ENCODE assay signal across 9 cellular contexts in the genomic region with DNA sequence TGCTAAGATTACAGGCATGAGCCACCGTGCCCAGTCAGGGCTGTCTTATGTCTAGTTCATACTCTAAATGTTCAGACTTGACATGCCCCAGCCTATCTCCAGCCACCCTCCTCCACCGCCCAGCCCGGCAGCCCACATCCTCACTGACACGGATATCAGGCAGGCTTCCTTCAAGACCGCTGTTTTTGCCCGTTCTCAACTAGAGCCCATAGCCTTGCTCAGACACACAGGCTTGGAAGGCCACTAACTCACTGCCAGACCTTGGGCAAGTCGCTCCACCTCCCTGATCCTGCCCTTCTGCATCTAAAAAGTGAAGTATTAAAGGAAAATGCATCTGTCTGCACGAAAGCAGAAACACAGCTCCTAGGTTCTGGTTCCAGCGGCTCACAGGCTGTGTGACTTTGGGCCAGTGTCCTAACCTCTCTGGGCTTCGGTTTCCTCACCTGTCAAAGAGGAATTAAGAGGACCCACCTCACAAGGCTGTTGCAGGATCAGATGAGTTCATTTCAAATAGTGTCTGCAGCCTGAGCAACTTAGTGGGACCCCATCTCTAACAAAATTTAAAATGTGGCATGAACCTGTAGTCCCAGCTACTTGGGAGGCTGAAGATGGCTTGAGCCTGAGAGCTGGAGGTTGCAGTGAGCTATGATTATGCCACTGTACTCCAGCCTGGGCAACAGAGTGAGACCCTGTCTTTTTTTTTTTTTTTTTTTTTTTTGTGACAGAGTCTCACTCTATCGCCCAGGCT. TPM values are rescaled to one million over a fixed set of nuclear protein-coding genes. Genes with fewer than 3 reads are reported as not detected.
A peak's percentile ranks its signal among the peaks of the same experiment; 100 is the strongest.
DNase-seq lines count a peak whose midpoint lies in the region; ATAC-seq and TF ChIP-seq lines count a peak whose summit lies in the region.
"Had no signal": no experiment of that assay in that cellular context is flagged by ENCODE, and none has a peak within 500 bp of the region (broad histone marks: within the 10 kb centered on the region; RNA-seq: fewer than 3 reads in every experiment).

No MANE protein-coding gene starts in this region.

- H3K4me1 ChIP-seq in Karpas-422 (ENCODE audit: low read length): peaks cover 58% of the 10 kb centered on the region
- H3K4me1 ChIP-seq: parathyroid adenoma had no signal

- peak; percentile 56 for DNase-seq in Karpas-422
- DNase-seq in activated CD4-positive, alpha-beta T cell treated with anti-CD3 and anti-CD28 coated beads, Interleukin-2, amount 50 U/mL, for 48 hours: peak; percentile 39 to 47
- DNase-seq in left cardiac atrium: no peak
- DNase-seq in erythroblast (lab: John Stamatoyannopoulos, UW): no peak
- no peak for DNase-seq in DMS153 (lab: John Stamatoyannopoulos, UW)
- no peak for DNase-seq in glomerular visceral epithelial cell (ENCODE audit: extremely low spot score)
- no peak for DNase-seq in NCI-H2171 (lab: John Stamatoyannopoulos, UW)

- no peak for TF ChIP-seq POLR2A in erythroblast (IDR thresholded peaks at IDR 0.05; ENCODE audit: low read length)

- no peaks in the 10 kb centered on the region for H3K27me3 ChIP-seq in Karpas-422 (ENCODE audit: low read length)

- peak overlapping the region; percentile 35 for H3K9ac ChIP-seq in Karpas-422 (ENCODE audit: low read length)
- H3K9ac ChIP-seq: parathyroid adenoma had no signal

- peak overlapping the region; percentile 48 for H3K4me3 Mint-ChIP-seq in stimulated activated naive CD8-positive, alpha-beta T cell treated with anti-CD3 and anti-CD28 coated beads, Interleukin-15, Interleukin-2, amounts not matched to agents 100 ng/mL and 50 ng/mL, for 24 hours

- H3K27ac Mint-ChIP-seq in stimulated activated naive CD8-positive, alpha-beta T cell treated with anti-CD3 and anti-CD28 coated beads, Interleukin-15, Interleukin-2, amounts not matched to agents 100 ng/mL and 50 ng/mL, for 24 hours: peak overlapping the region; percentile 88

- intact Hi-C loops in left cardiac atrium (cut with DNase I): no loop called here

- H3K79me2 ChIP-seq in Karpas-422 (ENCODE audit: low read length): no peaks in the 10 kb centered on the region
- H3K79me2 ChIP-seq: parathyroid adenoma had no signal

- H2AFZ ChIP-seq in Karpas-422 (ENCODE audit: low read length): no peak overlapping the region
- H2AFZ ChIP-seq: parathyroid adenoma had no signal

- H4K20me1 ChIP-seq in Karpas-422 (ENCODE audit: insufficient read depth, low read depth, low read length): no peaks in the 10 kb centered on the region

- ATAC-seq in left cardiac atrium: peak; percentile 52 to 62

- peaks cover 55% of the 10 kb centered on the region for H3K4me1 Mint-ChIP-seq in stimulated activated naive CD8-positive, alpha-beta T cell treated with anti-CD3 and anti-CD28 coated beads, Interleukin-15, Interleukin-2, amounts not matched to agents 100 ng/mL and 50 ng/mL, for 24 hours (ENCODE audit: low read depth)

- H3K9me2 ChIP-seq in Karpas-422 (replicated peaks; ENCODE audit: insufficient read depth, low read length): no peaks in the 10 kb centered on the region

- peak overlapping the region; percentile 83 for H3K4me2 ChIP-seq in Karpas-422 (ENCODE audit: low read depth, low read length, poor library complexity, severe bottlenecking)

- peak overlapping the region; percentile 86 for H3K27ac ChIP-seq in Karpas-422 (ENCODE audit: low read length)
- H3K27ac ChIP-seq: parathyroid adenoma had no signal

- H3K27me3 Mint-ChIP-seq in stimulated activated naive CD8-positive, alpha-beta T cell treated with anti-CD3 and anti-CD28 coated beads, Interleukin-15, Interleukin-2, amounts not matched to agents 100 ng/mL and 50 ng/mL, for 24 hours: no peaks in the 10 kb centered on the region

- no peaks in the 10 kb centered on the region for H3K9me3 ChIP-seq in Karpas-422 (ENCODE audit: low read length)

- H3K36me3 Mint-ChIP-seq in stimulated activated naive CD8-positive, alpha-beta T cell treated with anti-CD3 and anti-CD28 coated beads, Interleukin-15, Interleukin-2, amounts not matched to agents 100 ng/mL and 50 ng/mL, for 24 hours (ENCODE audit: low read depth): no peaks in the 10 kb centered on the region

- peak overlapping the region; percentile 13; the same call in 1 of the 2 replicates for H3K4me3 ChIP-seq in Karpas-422 (ENCODE audit: low read length)

- no peaks in the 10 kb centered on the region for H3K36me3 ChIP-seq in Karpas-422 (ENCODE audit: insufficient read depth, low read length)

- H3K9me3 Mint-ChIP-seq in stimulated activated naive CD8-positive, alpha-beta T cell treated with anti-CD3 and anti-CD28 coated beads, Interleukin-15, Interleukin-2, amounts not matched to agents 100 ng/mL and 50 ng/mL, for 24 hours: no peaks in the 10 kb centered on the region

RNA-seq across cellular contexts. Expression of gene CERS4, which starts 14.5 kb away (rescaled TPM):
- total RNA-seq in Karpas-422 (2014; rRNA removed; shearing (Covaris generic); ENCODE audit: low replicate concordance): 66.3 and 105 TPM in 2 replicates
- 10 to 100 TPM; 13.8 to 17.3 TPM for total RNA-seq in left cardiac atrium

RNA-seq across cellular contexts. Expression of gene FBN3, which starts 45.3 kb away (rescaled TPM):
- not detected in 2 replicates for total RNA-seq in Karpas-422 (2014; rRNA removed; shearing (Covaris generic); ENCODE audit: low replicate concordance)
- total RNA-seq in left cardiac atrium: not detected

Comparison
In these comparisons a context has a peak if more than half of its experiments do, and no peak if none do; other contexts are left out.
1. DNase-seq: peak in Karpas-422 (single experiment) and activated CD4-positive, alpha-beta T cell treated with anti-CD3 and anti-CD28 coated beads, Interleukin-2, amount 50 U/mL, for 48 hours (2 of 2); none in left cardiac atrium (single experiment), erythroblast (0 of 2), DMS153 (single experiment), glomerular visceral epithelial cell (single experiment) and NCI-H2171 (single experiment).